In genomic region chr1:212368073-212368484, GRCh38 we compare ENCODE assay signal across 8 cellular contexts. TPM values are rescaled to one million over a fixed set of nuclear protein-coding genes. Genes with fewer than 3 reads are reported as not detected.
DNase-seq lines count a peak whose midpoint lies in the region; ATAC-seq, FAIRE-seq and TF ChIP-seq lines count a peak whose summit lies in the region.

No MANE protein-coding gene starts in this region.

- H3K27ac Mint-ChIP-seq in glutamatergic neuron (ENCODE audit: unreplicated experiment) (no peak overlapping the region), mesothelial cell of epicardium (no peak overlapping the region)

- no peak overlapping the region for H3K4me3 Mint-ChIP-seq in glutamatergic neuron (ENCODE audit: unreplicated experiment)
- no peak overlapping the region for H3K4me3 Mint-ChIP-seq in mesothelial cell of epicardium

- no peaks in the 10 kb centered on the region for H3K27me3 ChIP-seq in Panc1 (ENCODE audit: control insufficient read depth, insufficient read depth, low read length)

- H3K4me1 Mint-ChIP-seq in glutamatergic neuron (ENCODE audit: low read depth, unreplicated experiment): no peaks in the 10 kb centered on the region
- H3K4me1 Mint-ChIP-seq in mesothelial cell of epicardium: no peaks in the 10 kb centered on the region

- TF ChIP-seq CTCF in Panc1 (IDR thresholded peaks at IDR 0.05) (peak; percentile 88), glutamatergic neuron (IDR thresholded peaks at IDR 0.05; ENCODE audit: partially characterized antibody, unreplicated experiment) (peak; percentile 51), mesothelial cell of epicardium (IDR thresholded peaks at IDR 0.05; ENCODE audit: unreplicated experiment) (no peak)

- H3K9me3 Mint-ChIP-seq in glutamatergic neuron (ENCODE audit: unreplicated experiment): peaks cover 1% of the 10 kb centered on the region
- peaks cover 25% of the 10 kb centered on the region for H3K9me3 Mint-ChIP-seq in mesothelial cell of epicardium

- peaks cover 17% of the 10 kb centered on the region for H3K36me3 Mint-ChIP-seq in glutamatergic neuron (ENCODE audit: unreplicated experiment)
- H3K36me3 Mint-ChIP-seq in mesothelial cell of epicardium: peaks cover 51% of the 10 kb centered on the region

- intact Hi-C loops in Panc1 (cut with micrococcal nuclease; ENCODE audit: unreplicated experiment): loop anchor here (2.0 kb wide), 1 partner anchor 305 kb away; no protein-coding TSS in a partner anchor

- peak; percentile 96 for FAIRE-seq in GM19239 (lab: Jason Lieb, UNC)

- BruUV-seq in Panc1 (replicated peaks; lab: Mats Ljungman, UMichigan): no TSS peak

- H3K27ac ChIP-seq in Panc1 (ENCODE audit: low read length): no peak overlapping the region

- POLR2A ChIA-PET in Panc1 (lab: Charles Lee): interaction anchor here (0.7 kb wide), 1 partner anchor 733 kb away, joined by 6 read pairs; no protein-coding TSS in a partner anchor

- in situ Hi-C loops in Panc1 (cut with HindIII; ENCODE audit: low pct_unique_long_range_greater_than_20kb, low sequenced_read_pairs): no loop called here

- H3K36me3 ChIP-seq in Panc1 (ENCODE audit: control insufficient read depth, insufficient read depth, low read length): peaks cover 2% of the 10 kb centered on the region; the same call in 1 of the 2 replicates

- H3K4me1 ChIP-seq in Panc1 (ENCODE audit: control insufficient read depth, insufficient read depth, low read length): no peaks in the 10 kb centered on the region

- CTCF ChIA-PET in Panc1 (lab: Charles Lee): interaction anchor here (1.1 to 1.8 kb wide), 2 partner anchors 88 to 332 kb away, joined by 3 to 6 read pairs; partner anchors contain the start of genes DTL and INTS7

- DNase-seq in CMK (ENCODE audit: low read depth): peak; percentile 53
- DNase-seq in GM19239 (ENCODE audit: insufficient read length, low spot score): peak; percentile 31
- peak; percentile 83 for DNase-seq in HT-29 (ENCODE audit: low spot score)
- peak; percentile 42 for DNase-seq in Panc1 (ENCODE audit: low read depth, low spot score)
- peak; percentile 52 for DNase-seq in activated naive CD4-positive, alpha-beta T cell treated with Interleukin-2 at 50 U/mL for 16 hours
- no peak for DNase-seq in glutamatergic neuron
- DNase-seq in putamen (ENCODE audit: low spot score): peak; percentile 54
- no peak for DNase-seq in mesothelial cell of epicardium (ENCODE audit: low spot score in 2 of 2, unreplicated experiment in 2 of 2)

- no peaks in the 10 kb centered on the region for H3K9me3 ChIP-seq in Panc1 (ENCODE audit: control insufficient read depth, insufficient read depth, low read depth, low read length)

- H3K27me3 Mint-ChIP-seq in glutamatergic neuron (ENCODE audit: unreplicated experiment) (peaks cover 1% of the 10 kb centered on the region), mesothelial cell of epicardium (ENCODE audit: low read depth) (no peaks in the 10 kb centered on the region)

- no peak overlapping the region for H3K4me3 ChIP-seq in Panc1 (ENCODE audit: low read depth in 2 of 2, low read length in 2 of 2)

- peak; percentile 97 for ATAC-seq in Panc1

RNA-seq across cellular contexts. Expression of gene PACC1, which starts 46.6 kb away (rescaled TPM):
- 10.5 and 11.9 TPM in 2 replicates for total RNA-seq in HT-29 (2014; rRNA removed; shearing (Covaris generic))
- total RNA-seq in Panc1 (2021; ENCODE audit: unreplicated experiment): 11.5 TPM
- polyA plus RNA-seq in Panc1 (2012; ENCODE audit: insufficient read length): 15.2 TPM
- 25.8 TPM for total RNA-seq in glutamatergic neuron (ENCODE audit: unreplicated experiment)
- 18.6 to 21.7 TPM (median 21.1 TPM) in 3 replicates for total RNA-seq in mesothelial cell of epicardium

Comparison
In these comparisons a context has a peak if more than half of its experiments do, and no peak if none do; other contexts are left out.
1. DNase-seq: peak in CMK (single experiment), GM19239 (single experiment), HT-29 (single experiment), Panc1 (single experiment), activated naive CD4-positive, alpha-beta T cell treated with Interleukin-2 at 50 U/mL for 16 hours (single experiment) and putamen (single experiment); none in glutamatergic neuron (single experiment) and mesothelial cell of epicardium (0 of 2).